8 cellular contexts compared by ENCODE assay signal in the genomic region with DNA sequence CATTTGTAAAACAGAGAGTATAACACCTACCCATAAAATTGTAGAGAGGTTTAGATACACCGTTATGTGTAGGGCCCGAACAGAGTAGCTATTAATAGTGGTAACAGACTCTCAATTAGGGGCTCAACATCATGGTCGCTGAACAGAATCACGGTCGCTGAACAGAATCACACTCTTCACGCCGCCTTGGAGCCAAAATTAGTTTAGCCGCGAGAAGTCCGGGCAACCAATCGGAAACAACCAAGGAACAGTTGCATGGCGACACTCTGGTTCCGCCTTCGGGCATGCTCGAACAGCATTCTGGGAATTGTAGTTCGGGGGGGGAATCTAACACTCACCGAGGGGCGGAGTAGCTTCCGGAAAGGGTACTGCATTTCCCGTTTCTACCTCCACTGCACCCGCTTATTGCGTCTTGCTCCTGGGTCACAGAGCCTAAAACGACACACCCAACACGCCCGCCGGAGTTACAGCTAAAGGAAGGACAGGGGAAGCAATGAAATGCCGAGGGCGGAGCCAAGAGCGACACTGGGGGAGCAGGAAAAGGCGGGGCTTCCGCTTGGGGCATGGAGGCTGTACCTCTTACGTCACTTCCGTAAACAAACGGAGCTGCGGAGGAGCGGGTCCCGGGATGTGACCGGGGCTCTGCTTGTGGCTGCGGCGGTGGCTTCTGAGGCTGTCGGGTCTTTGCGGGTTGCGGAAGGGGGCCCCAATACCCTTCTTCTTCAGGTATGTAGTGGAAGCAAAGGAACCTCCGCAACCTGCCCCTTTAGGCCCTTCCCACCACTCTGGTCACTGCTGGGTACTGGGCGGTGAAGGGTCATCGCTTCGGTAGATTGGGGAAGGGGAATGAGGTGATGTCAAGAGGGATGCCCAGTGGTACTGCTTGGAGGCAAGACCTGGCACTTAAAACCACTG. TPM values are rescaled to one million over a fixed set of nuclear protein-coding genes. Genes with fewer than 3 reads are reported as not detected.
DNase-seq lines count a peak whose midpoint lies in the region; ATAC-seq, FAIRE-seq and TF ChIP-seq lines count a peak whose summit lies in the region.

CCDC28A (plus strand) TSS at position 593 of the 915 bp plus-strand sequence. CDS start 2,352 bp downstream, outside the sequence.

- peak; percentile 95 for ATAC-seq in HG03460 (IDR thresholded peaks at IDR 0.05; ENCODE audit: unreplicated experiment)

- H3K27me3 ChIP-seq in BE2C: no peaks in the 10 kb centered on the region

- FAIRE-seq in colon (lab: Jason Lieb, UNC): peak; percentile 68

- H3K9me3 ChIP-seq in BE2C: no peaks in the 10 kb centered on the region

- no peaks in the 10 kb centered on the region for H3K4me1 ChIP-seq in BE2C

- no peak for TF ChIP-seq CTCF in BE2C (IDR thresholded peaks at IDR 0.05; ENCODE audit: low read depth, low read length)

- peak; percentile 90 for DNase-seq in BE2C
- DNase-seq in GM19240 (ENCODE audit: insufficient read length, low spot score): peak; percentile 80
- peak; percentile 98 for DNase-seq in NCI-H526 (lab: John Stamatoyannopoulos, UW)
- DNase-seq in activated CD4-positive, alpha-beta T cell treated with anti-CD3 and anti-CD28 coated beads for 48 hours: peak; percentile 93
- peak; percentile 93 for DNase-seq in kidney tubule cell (ENCODE audit: low spot score)
- DNase-seq in stimulated activated CD4-positive, alpha-beta T cell treated with anti-CD3 and anti-CD28 coated beads, Interleukin-1b, Interleukin-23, amount 100 ng/mL, for 24 hours (ENCODE audit: low read depth in 4 of 4, low spot score in 1 of 4): peak; percentile 78 to 92 (median 84)

- H3K4me3 ChIP-seq in BE2C (ENCODE audit: low read depth, low read length): peak within 1 kb of the TSS; percentile 87

- H3K36me3 ChIP-seq in BE2C: no peaks in the 10 kb centered on the region

RNA-seq across cellular contexts. Expression of gene CCDC28A, which starts in this region (rescaled TPM):
- polyA plus RNA-seq in BE2C (2012; ENCODE audit: insufficient read depth, insufficient read length, low read depth): 3.7 TPM

Comparison
In these comparisons a context has a peak if more than half of its experiments do, and no peak if none do; other contexts are left out.
1. Peak in every context shown above with its lines: DNase-seq, ATAC-seq and H3K4me3 ChIP-seq.